Comparison of ENCODE assay signal across 8 cellular contexts in the genomic region with DNA sequence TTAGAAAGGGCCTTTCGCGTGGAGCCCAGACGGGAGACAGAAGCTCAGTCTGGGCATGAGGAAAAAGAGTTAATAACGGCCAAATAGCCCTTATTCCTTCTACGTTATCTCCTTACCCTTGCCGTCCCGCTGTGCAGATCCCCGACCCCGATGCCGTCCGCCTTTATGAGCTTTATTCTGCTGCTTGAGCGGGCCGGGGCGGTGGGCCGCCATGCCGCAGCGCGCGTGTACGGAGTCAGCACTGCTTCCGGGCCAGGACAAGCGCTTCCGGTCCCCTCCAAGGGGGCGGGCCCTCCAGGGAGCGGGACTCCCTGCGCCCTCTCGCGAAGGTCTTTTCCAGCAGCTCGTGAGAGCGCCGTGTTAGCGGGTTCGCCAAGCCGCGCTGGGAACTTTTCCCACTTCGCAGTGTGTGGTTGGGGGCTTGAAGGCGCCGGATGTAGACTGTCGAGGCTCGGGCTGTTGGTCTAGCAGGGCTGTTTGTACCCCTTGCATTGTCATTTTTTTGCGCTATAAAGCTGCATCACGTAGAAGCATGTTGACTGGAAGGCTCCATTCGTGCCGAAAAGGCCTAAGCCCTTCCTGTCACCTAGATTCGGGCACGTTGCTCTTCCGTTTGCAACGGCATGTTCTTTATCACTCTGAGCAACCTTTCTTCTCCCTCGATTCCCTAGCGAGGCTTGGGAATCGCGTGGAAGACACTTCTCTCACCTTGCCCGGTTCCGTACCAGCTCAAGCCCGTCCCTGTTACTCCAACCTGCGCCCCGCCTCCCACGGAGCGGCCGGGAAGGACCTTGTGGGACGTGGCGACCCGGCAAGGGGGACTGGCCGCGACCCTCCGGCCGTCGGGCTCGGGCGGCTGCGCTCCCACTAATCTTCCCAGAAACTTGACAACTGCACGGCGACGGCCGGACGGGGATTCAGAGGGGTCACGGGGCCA. TPM values are rescaled to one million over a fixed set of nuclear protein-coding genes. Genes with fewer than 3 reads are reported as not detected.
DNase-seq lines count a peak whose midpoint lies in the region; ATAC-seq and TF ChIP-seq lines count a peak whose summit lies in the region.

Gene TSR1, minus strand, starts transcription at position 243 of the 937 bp plus-strand sequence. Its CDS starts 30 bp downstream, at position 213.

- H3K36me3 ChIP-seq in ectodermal cell (ENCODE audit: control insufficient read depth, insufficient read depth, low read length) (peaks cover 33% of the 10 kb centered on the region), lung (ENCODE audit: control insufficient read depth in 2 of 2, insufficient read depth in 2 of 2, low read length in 2 of 2) (peaks cover 5 to 22% of the 10 kb centered on the region in 2 donors)

- CTCF ChIA-PET in activated CD8-positive, alpha-beta T cell treated with anti-CD3 and anti-CD28 coated beads, Interleukin-2, amount 10 ng/mL, durations not matched to agents 7 days and 5 days (lab: Charles Lee), result interaction anchor here (0.9 to 2.4 kb wide), 12 partner anchors 17 to 282 kb away, joined by 3 to 25 read pairs (median 4); partner anchors contain the start of gene HIC1

- peak within 1 kb of the TSS; percentile 70 to 94 (median 86) for H3K27ac Mint-ChIP-seq in CD14-positive monocyte
- peak within 1 kb of the TSS; percentile 96 for H3K27ac Mint-ChIP-seq in activated CD8-positive, alpha-beta T cell treated with anti-CD3 and anti-CD28 coated beads, Interleukin-2, amount 10 ng/mL, durations not matched to agents 7 days and 5 days

- no peaks in the 10 kb centered on the region for H3K36me3 Mint-ChIP-seq in CD14-positive monocyte
- peaks cover 14% of the 10 kb centered on the region for H3K36me3 Mint-ChIP-seq in activated CD8-positive, alpha-beta T cell treated with anti-CD3 and anti-CD28 coated beads, Interleukin-2, amount 10 ng/mL, durations not matched to agents 7 days and 5 days (ENCODE audit: low read depth)

- peaks cover 7% of the 10 kb centered on the region for H3K4me1 ChIP-seq in ectodermal cell (ENCODE audit: control insufficient read depth, insufficient read depth, low read length)
- peaks cover 3 to 7% of the 10 kb centered on the region in 2 donors for H3K4me1 ChIP-seq in lung (ENCODE audit: control insufficient read depth in 2 of 2, insufficient read depth in 2 of 2, low read length in 2 of 2)

- POLR2A ChIA-PET in activated CD8-positive, alpha-beta T cell treated with anti-CD3 and anti-CD28 coated beads, Interleukin-2, amount 10 ng/mL, durations not matched to agents 7 days and 5 days (lab: Charles Lee), result interaction anchor here (0.6 to 2.0 kb wide), 16 partner anchors 9 to 507 kb away, joined by 3 to 10 read pairs (median 4); partner anchors contain the start of genes HIC1, RPA1 and SMYD4

- TF ChIP-seq CTCF in CD14-positive monocyte (IDR thresholded peaks at IDR 0.05), result peak; percentile 17
- no peak for TF ChIP-seq CTCF in lung (IDR thresholded peaks at IDR 0.05; ENCODE audit: control extremely low read depth, extremely low read depth)

- DNase-seq in CD14-positive monocyte (ENCODE audit: low spot score) (peak; percentile 81), NCI-H82 treated with DMSO at 0.1 percent for 48 hours (lab: John Stamatoyannopoulos, UW; ENCODE audit: unreplicated experiment) (peak; percentile 80), lung (ENCODE audit: low spot score) (peak; percentile 93)
- peak; percentile 93 for DNase-seq in activated CD8-positive, alpha-beta T cell treated with anti-CD3 and anti-CD28 coated beads, Interleukin-2, amount 10 ng/mL, durations not matched to agents 7 days and 5 days
- DNase-seq in stimulated activated CD4-positive, alpha-beta T cell treated with anti-CD3 and anti-CD28 coated beads, TNF-alpha, amount 100 ng/mL, for 4 hours (ENCODE audit: low read depth in 3 of 3), result peak; percentile 76 to 81 (median 80)

- H3K4me3 Mint-ChIP-seq in CD14-positive monocyte, result peak within 1 kb of the TSS; percentile 95 to 97
- H3K4me3 Mint-ChIP-seq in activated CD8-positive, alpha-beta T cell treated with anti-CD3 and anti-CD28 coated beads, Interleukin-2, amount 10 ng/mL, durations not matched to agents 7 days and 5 days, result peak within 1 kb of the TSS; percentile 99

- peak within 1 kb of the TSS; percentile 99 for H3K4me3 ChIP-seq in ectodermal cell (ENCODE audit: insufficient read depth, low read depth, low read length)
- peak within 1 kb of the TSS; percentile 84 for H3K4me3 ChIP-seq in lung

- intact Hi-C loops in CD14-positive monocyte (cut with micrococcal nuclease), result loop anchor here in 1 of 2 donors (5.0 kb wide), 1 partner anchor 34 kb away; the partner anchor contains the start of genes SMG6 and SRR

- peaks cover 0 to 4% (median 0%) of the 10 kb centered on the region in 3 donors for H3K27me3 Mint-ChIP-seq in CD14-positive monocyte (ENCODE audit: low read depth in 3 of 3)
- H3K27me3 Mint-ChIP-seq in activated CD8-positive, alpha-beta T cell treated with anti-CD3 and anti-CD28 coated beads, Interleukin-2, amount 10 ng/mL, durations not matched to agents 7 days and 5 days (ENCODE audit: low read depth), result no peaks in the 10 kb centered on the region

- 1% methylated on average over 77 of the region's 77 CpGs for WGBS in ectodermal cell, 2 experiments
- WGBS in lung, 2 donors, result 0 to 1% methylated on average over 77 of the region's 77 CpGs

- H3K9me3 Mint-ChIP-seq in CD14-positive monocyte, result no peaks in the 10 kb centered on the region
- no peaks in the 10 kb centered on the region for H3K9me3 Mint-ChIP-seq in activated CD8-positive, alpha-beta T cell treated with anti-CD3 and anti-CD28 coated beads, Interleukin-2, amount 10 ng/mL, durations not matched to agents 7 days and 5 days (ENCODE audit: insufficient read depth)

- H3K27ac ChIP-seq in ectodermal cell (ENCODE audit: insufficient read depth, low read depth, low read length, poor library complexity, severe bottlenecking), result peak within 1 kb of the TSS; percentile 79
- H3K27ac ChIP-seq in lung (ENCODE audit: low read depth in 1 of 2, low read length in 1 of 2), result peak within 1 kb of the TSS; percentile 77 to 93

- ATAC-seq in GM19324 (IDR thresholded peaks at IDR 0.05; ENCODE audit: low FRiP score, unreplicated experiment) (peak; percentile 79), HG03521 (IDR thresholded peaks at IDR 0.05; ENCODE audit: unreplicated experiment) (peak; percentile 72), lung (ENCODE audit: insufficient read depth, low FRiP score) (peak; percentile 93)
- ATAC-seq in activated CD8-positive, alpha-beta T cell treated with anti-CD3 and anti-CD28 coated beads, Interleukin-2, amount 10 ng/mL, durations not matched to agents 7 days and 5 days, result peak; percentile 90

- no peaks in the 10 kb centered on the region for H3K9me3 ChIP-seq in ectodermal cell (ENCODE audit: control insufficient read depth, low read length)
- H3K9me3 ChIP-seq in lung (ENCODE audit: control insufficient read depth in 2 of 2, insufficient read depth in 1 of 2, low read length in 1 of 2), result no peaks in the 10 kb centered on the region

- H3K27me3 ChIP-seq in ectodermal cell (ENCODE audit: control insufficient read depth, insufficient read depth, low read length, poor library complexity, severe bottlenecking) (no peaks in the 10 kb centered on the region), lung (ENCODE audit: control insufficient read depth, insufficient read depth) (no peaks in the 10 kb centered on the region)

- H3K4me1 Mint-ChIP-seq in CD14-positive monocyte, result peaks cover 15% of the 10 kb centered on the region
- peaks cover 11% of the 10 kb centered on the region for H3K4me1 Mint-ChIP-seq in activated CD8-positive, alpha-beta T cell treated with anti-CD3 and anti-CD28 coated beads, Interleukin-2, amount 10 ng/mL, durations not matched to agents 7 days and 5 days (ENCODE audit: low read depth)

RNA-seq across cellular contexts. Expression of gene TSR1, which starts in this region (rescaled TPM):
- polyA plus RNA-seq in CD14-positive monocyte (1 to 10 TPM; 8.1 to 9.3 TPM), lung (10 to 100 TPM; 11.8 to 19.7 TPM)
- 10 to 100 TPM; 36.0 to 36.6 TPM for total RNA-seq in activated CD8-positive, alpha-beta T cell treated with anti-CD3 and anti-CD28 coated beads, Interleukin-2, amount 10 ng/mL, durations not matched to agents 7 days and 5 days
- 47.0 TPM for polyA plus RNA-seq in ectodermal cell (2013, experiment 1 of 4)
- 49.8 TPM for polyA plus RNA-seq in ectodermal cell (2013, experiment 2 of 4)
- polyA plus RNA-seq in ectodermal cell (2013, experiment 3 of 4), result 40.5 TPM
- 45.5 TPM for polyA plus RNA-seq in ectodermal cell (2013, experiment 4 of 4)
- 10 to 100 TPM; 19.1 to 24.1 TPM for total RNA-seq in lung

Comparison
In these comparisons a context has a peak if more than half of its experiments do, and no peak if none do; other contexts are left out.
1. Peak in every context shown above with its lines: DNase-seq, ATAC-seq, H3K4me3 ChIP-seq and H3K27ac ChIP-seq.